24 cellular contexts compared by ENCODE assay signal in genomic region chr22:20405291-20405930, GRCh38.
"Had no signal": no experiment of that assay in that cellular context is flagged by ENCODE, and none has a peak within 500 bp of the region (broad histone marks: within the 10 kb centered on the region; RNA-seq: fewer than 3 reads in every experiment).

No MANE protein-coding gene starts in this region.

- DNase-seq: activated CD4-positive, alpha-beta memory T cell treated with anti-CD3 and anti-CD28 coated beads, Interleukin-2, amount 10 ng/mL, durations not matched to agents 7 days and 5 days; activated CD4-positive, alpha-beta T cell treated with anti-CD3 and anti-CD28 coated beads for 1 hour; activated CD4-positive, alpha-beta T cell treated with anti-CD3 and anti-CD28 coated beads, Interleukin-2, amount 10 ng/mL, durations not matched to agents 7 days and 5 days; activated gamma-delta T cell treated with Interleukin-2 at 50 U/mL for 16 hours; activated naive CD4-positive, alpha-beta T cell treated with anti-CD3 and anti-CD28 coated beads, Interleukin-2, amount 50 U/mL, for 16 hours; activated T-cell treated with anti-CD3 and anti-CD28 coated beads, Interleukin-2, amount 50 U/mL, for 24 hours; amygdala; central memory CD4-positive, alpha-beta T cell; dermis blood vessel endothelial cell; effector CD8-positive, alpha-beta T cell; esophagus squamous epithelium; foreskin melanocyte; left ventricle myocardium inferior; mesendoderm; mucosa of descending colon; occipital lobe; right cardiac atrium; stimulated activated naive CD4-positive, alpha-beta T cell; T1000; WERI-Rb-1 had no signal

- H3K27me3 Mint-ChIP-seq: activated CD4-positive, alpha-beta memory T cell treated with anti-CD3 and anti-CD28 coated beads, Interleukin-2, amount 10 ng/mL, durations not matched to agents 7 days and 5 days; activated CD4-positive, alpha-beta T cell treated with anti-CD3 and anti-CD28 coated beads, Interleukin-2, amount 10 ng/mL, durations not matched to agents 7 days and 5 days; activated T-cell treated with anti-CD3 and anti-CD28 coated beads, Interleukin-2, amount 50 U/mL, for 24 hours had no signal

- H3K27ac Mint-ChIP-seq: activated CD4-positive, alpha-beta memory T cell treated with anti-CD3 and anti-CD28 coated beads, Interleukin-2, amount 10 ng/mL, durations not matched to agents 7 days and 5 days; activated CD4-positive, alpha-beta T cell treated with anti-CD3 and anti-CD28 coated beads, Interleukin-2, amount 10 ng/mL, durations not matched to agents 7 days and 5 days; activated T-cell treated with anti-CD3 and anti-CD28 coated beads, Interleukin-2, amount 50 U/mL, for 24 hours had no signal

- ATAC-seq: mucosa of descending colon had no signal

- H3K4me3 ChIP-seq: esophagus squamous epithelium, left ventricle myocardium inferior, lung, mucosa of descending colon, suprapubic skin, tibial artery had no signal

- H3K27me3 ChIP-seq: esophagus squamous epithelium, suprapubic skin, tibial artery had no signal

- H3K27ac ChIP-seq: epithelial cell of prostate, esophagus squamous epithelium, left ventricle myocardium inferior, suprapubic skin, tibial artery, WERI-Rb-1 had no signal

- H3K9me3 Mint-ChIP-seq: activated CD4-positive, alpha-beta memory T cell treated with anti-CD3 and anti-CD28 coated beads, Interleukin-2, amount 10 ng/mL, durations not matched to agents 7 days and 5 days; activated CD4-positive, alpha-beta T cell treated with anti-CD3 and anti-CD28 coated beads, Interleukin-2, amount 10 ng/mL, durations not matched to agents 7 days and 5 days; activated T-cell treated with anti-CD3 and anti-CD28 coated beads, Interleukin-2, amount 50 U/mL, for 24 hours had no signal

- H3K4me3 Mint-ChIP-seq: activated CD4-positive, alpha-beta memory T cell treated with anti-CD3 and anti-CD28 coated beads, Interleukin-2, amount 10 ng/mL, durations not matched to agents 7 days and 5 days; activated CD4-positive, alpha-beta T cell treated with anti-CD3 and anti-CD28 coated beads, Interleukin-2, amount 10 ng/mL, durations not matched to agents 7 days and 5 days; activated T-cell treated with anti-CD3 and anti-CD28 coated beads, Interleukin-2, amount 50 U/mL, for 24 hours had no signal

- H3K4me1 ChIP-seq: esophagus squamous epithelium, left ventricle myocardium inferior, suprapubic skin, tibial artery had no signal

- H3K9me3 ChIP-seq: esophagus squamous epithelium, left ventricle myocardium inferior, mucosa of descending colon, suprapubic skin, tibial artery had no signal
